12 cellular contexts compared by ENCODE assay signal in genomic region chr13:46297338-46297737, GRCh38.
A peak's percentile ranks its signal among the peaks of the same experiment; 100 is the strongest.
DNase-seq lines count a peak whose midpoint lies in the region; ATAC-seq, FAIRE-seq and TF ChIP-seq lines count a peak whose summit lies in the region.
"Had no signal": no experiment of that assay in that cellular context is flagged by ENCODE, and none has a peak within 500 bp of the region (broad histone marks: within the 10 kb centered on the region; RNA-seq: fewer than 3 reads in every experiment).

No MANE protein-coding gene starts in this region.

- intact Hi-C loops in A673 (cut with micrococcal nuclease; ENCODE audit: unreplicated experiment), result no loop called here

- no peak for ATAC-seq in activated naive CD8-positive, alpha-beta T cell treated with anti-CD3 and anti-CD28 coated beads, Interleukin-2, amount 10 ng/mL, durations not matched to agents 7 days and 5 days (ENCODE audit: low read depth)
- ATAC-seq in GM21825 (IDR thresholded peaks at IDR 0.05; ENCODE audit: unreplicated experiment) (no peak), GM19463 (IDR thresholded peaks at IDR 0.05; ENCODE audit: unreplicated experiment) (no peak)
- ATAC-seq in stimulated activated memory B cell treated with anti-CD40 and anti-IgM and Interleukin-4, amounts not matched to agents 10 μg/mL and 1 μg/mL and 100 μg/mL, for 72 hours, result no peak
- ATAC-seq: gastroesophageal sphincter had no signal

- TF ChIP-seq RAD21 in liver (IDR thresholded peaks at IDR 0.05), result no peak

- TF ChIP-seq POLR2A in GM12892 (IDR thresholded peaks at IDR 0.05; ENCODE audit: low read depth, low read length), result no peak

- CTCF ChIA-PET in A673 (lab: Charles Lee), result no interaction called here

- TF ChIP-seq CTCF in A673 (conservative IDR thresholded peaks at IDR 0.05; ENCODE audit: low read depth, low read length) (no peak), liver (IDR thresholded peaks at IDR 0.05; ENCODE audit: low read depth, low read length, missing input control) (no peak)

- H3K36me3 Mint-ChIP-seq in activated naive CD8-positive, alpha-beta T cell treated with anti-CD3 and anti-CD28 coated beads, Interleukin-2, amount 10 ng/mL, durations not matched to agents 7 days and 5 days, result peaks cover 22% of the 10 kb centered on the region
- no peaks in the 10 kb centered on the region for H3K36me3 Mint-ChIP-seq in stimulated activated memory B cell treated with anti-CD40 and anti-IgM and Interleukin-4, amounts not matched to agents 10 μg/mL and 1 μg/mL and 100 μg/mL, for 72 hours

- BruUV-seq in A673 (replicated peaks; lab: Mats Ljungman, UMichigan), result no TSS peak

- H3K36me3 ChIP-seq in A673 (ENCODE audit: insufficient read depth, low read length, poor library complexity, severe bottlenecking) (no peaks in the 10 kb centered on the region), liver (ENCODE audit: control insufficient read depth in 4 of 4, insufficient read depth in 3 of 4, low read depth in 1 of 4, low read length in 3 of 4) (no peaks in the 10 kb centered on the region)
- H3K36me3 ChIP-seq: gastroesophageal sphincter had no signal

- H3K27ac ChIP-seq in A673 (ENCODE audit: low read depth, low read length, poor library complexity, severe bottlenecking), result peak overlapping the region; percentile 99
- H3K27ac ChIP-seq in liver (ENCODE audit: low read depth in 1 of 2, low read length in 2 of 2), result peak overlapping the region; percentile 66 to 88
- H3K27ac ChIP-seq: gastroesophageal sphincter had no signal

- no peak overlapping the region for H3K9ac ChIP-seq in liver (ENCODE audit: low read depth in 1 of 2, low read length in 2 of 2)

- peak overlapping the region; percentile 20 for H3K4me3 Mint-ChIP-seq in activated naive CD8-positive, alpha-beta T cell treated with anti-CD3 and anti-CD28 coated beads, Interleukin-2, amount 10 ng/mL, durations not matched to agents 7 days and 5 days
- no peak overlapping the region for H3K4me3 Mint-ChIP-seq in stimulated activated memory B cell treated with anti-CD40 and anti-IgM and Interleukin-4, amounts not matched to agents 10 μg/mL and 1 μg/mL and 100 μg/mL, for 72 hours

- H3K4me3 ChIP-seq in A673 (ENCODE audit: low read depth, low read length, poor library complexity, severe bottlenecking) (no peak overlapping the region), liver (ENCODE audit: low read depth in 1 of 3, low read length in 3 of 3) (no peak overlapping the region)
- H3K4me3 ChIP-seq: gastroesophageal sphincter had no signal

- FAIRE-seq in GM12892 (lab: Jason Lieb, UNC), result peak; percentile 14

- H3K27me3 ChIP-seq in A673 (replicated peaks; ENCODE audit: insufficient read depth, low read depth, low read length, poor library complexity) (no peaks in the 10 kb centered on the region), liver (ENCODE audit: control insufficient read depth in 4 of 4, insufficient read depth in 4 of 4, low read length in 3 of 4) (no peaks in the 10 kb centered on the region)
- H3K27me3 ChIP-seq: gastroesophageal sphincter had no signal

- H3K27me3 Mint-ChIP-seq in activated naive CD8-positive, alpha-beta T cell treated with anti-CD3 and anti-CD28 coated beads, Interleukin-2, amount 10 ng/mL, durations not matched to agents 7 days and 5 days, result no peaks in the 10 kb centered on the region
- H3K27me3 Mint-ChIP-seq in stimulated activated memory B cell treated with anti-CD40 and anti-IgM and Interleukin-4, amounts not matched to agents 10 μg/mL and 1 μg/mL and 100 μg/mL, for 72 hours, result peaks cover 22% of the 10 kb centered on the region

- peaks cover 36% of the 10 kb centered on the region for H3K4me1 Mint-ChIP-seq in activated naive CD8-positive, alpha-beta T cell treated with anti-CD3 and anti-CD28 coated beads, Interleukin-2, amount 10 ng/mL, durations not matched to agents 7 days and 5 days
- H3K4me1 Mint-ChIP-seq in stimulated activated memory B cell treated with anti-CD40 and anti-IgM and Interleukin-4, amounts not matched to agents 10 μg/mL and 1 μg/mL and 100 μg/mL, for 72 hours, result peaks cover 15% of the 10 kb centered on the region

- H3K4me1 ChIP-seq in A673 (ENCODE audit: insufficient read depth, low read length, poor library complexity, severe bottlenecking) (peaks cover 44% of the 10 kb centered on the region), liver (ENCODE audit: control insufficient read depth in 4 of 4, insufficient read depth in 4 of 4, low read length in 3 of 4) (peaks cover 11 to 38% (median 22%) of the 10 kb centered on the region in 4 donors)
- H3K4me1 ChIP-seq: gastroesophageal sphincter had no signal

- WGBS in liver, result 18% methylated on average over 3 of the region's 3 CpGs

- peaks cover 12% of the 10 kb centered on the region for H3K9me3 Mint-ChIP-seq in activated naive CD8-positive, alpha-beta T cell treated with anti-CD3 and anti-CD28 coated beads, Interleukin-2, amount 10 ng/mL, durations not matched to agents 7 days and 5 days
- peaks cover 5% of the 10 kb centered on the region for H3K9me3 Mint-ChIP-seq in stimulated activated memory B cell treated with anti-CD40 and anti-IgM and Interleukin-4, amounts not matched to agents 10 μg/mL and 1 μg/mL and 100 μg/mL, for 72 hours

- POLR2A ChIA-PET in A673 (lab: Charles Lee; ENCODE audit: low non-redundant PET), result interaction anchor here (0.6 kb wide), 1 partner anchor 697 kb away, joined by 3 read pairs; no protein-coding TSS in a partner anchor
- POLR2A ChIA-PET in activated naive CD8-positive, alpha-beta T cell treated with anti-CD3 and anti-CD28 coated beads, Interleukin-2, amount 10 ng/mL, durations not matched to agents 7 days and 5 days (lab: Charles Lee), result interaction anchor here (2.5 to 2.8 kb wide), 2 partner anchors 24 to 115 kb away, joined by 17 to 19 read pairs; partner anchors contain the start of gene LCP1

- DNase-seq in A673 (ENCODE audit: low spot score) (no peak), GM12892 (ENCODE audit: insufficient read length) (no peak), RKO (ENCODE audit: low spot score) (no peak)
- no peak for DNase-seq in activated naive CD8-positive, alpha-beta T cell treated with anti-CD3 and anti-CD28 coated beads, Interleukin-2, amount 10 ng/mL, durations not matched to agents 7 days and 5 days
- DNase-seq: activated CD8-positive, alpha-beta memory T cell treated with anti-CD3 and anti-CD28 coated beads for 24 hours; NCI-H2107; Right ventricle myocardium superior had no signal

- H3K9me3 ChIP-seq in A673 (ENCODE audit: low read depth, low read length, poor library complexity, severe bottlenecking), result peaks cover 4% of the 10 kb centered on the region
- H3K9me3 ChIP-seq in liver (ENCODE audit: control insufficient read depth in 4 of 4, low read length in 3 of 4), result peaks cover 0 to 3% (median 0%) of the 10 kb centered on the region in 4 donors

- H3K27ac Mint-ChIP-seq in activated naive CD8-positive, alpha-beta T cell treated with anti-CD3 and anti-CD28 coated beads, Interleukin-2, amount 10 ng/mL, durations not matched to agents 7 days and 5 days, result peak overlapping the region; percentile 97
- no peak overlapping the region for H3K27ac Mint-ChIP-seq in stimulated activated memory B cell treated with anti-CD40 and anti-IgM and Interleukin-4, amounts not matched to agents 10 μg/mL and 1 μg/mL and 100 μg/mL, for 72 hours

TF ChIP-seq in liver, 16 proteins besides CTCF, POLR2A, EP300 and RAD21:
- TF ChIP-seq RXRA (IDR thresholded peaks at IDR 0.05) (peak in 1 of 2 donors; percentile 6), GABPA (IDR thresholded peaks at IDR 0.05 in 1 of 2, conservative IDR thresholded peaks at IDR 0.05 in 1 of 2) (no peak)
